ENCODE assay signal across 33 cellular contexts in genomic region chr1:201726700-201727099, GRCh38.
A peak's percentile ranks its signal among the peaks of the same experiment; 100 is the strongest.
DNase-seq lines count a peak whose midpoint lies in the region; ATAC-seq and TF ChIP-seq lines count a peak whose summit lies in the region.
"Had no signal": no experiment of that assay in that cellular context is flagged by ENCODE, and none has a peak within 500 bp of the region (broad histone marks: within the 10 kb centered on the region; RNA-seq: fewer than 3 reads in every experiment).

No MANE protein-coding gene starts in this region.

- 42% methylated on average over 2 of the region's 2 CpGs for WGBS in hepatocyte (ENCODE audit: low lambda C conversion rate, missing lambda C conversion rate)
- WGBS in right lobe of liver (ENCODE audit: insufficient coverage, low coverage, low lambda C conversion rate, missing lambda C conversion rate), result 66% methylated on average over 2 of the region's 2 CpGs
- WGBS in spleen, 5 donors, result 89 to 92% (median 92%) methylated on average over 2 of the region's 2 CpGs

- H2AFZ ChIP-seq in hepatocyte, result no peak overlapping the region
- H2AFZ ChIP-seq: PC-9 had no signal

- H3K36me3 ChIP-seq in ascending aorta (no peaks in the 10 kb centered on the region), hepatocyte (replicated peaks; ENCODE audit: insufficient read depth, low read depth) (no peaks in the 10 kb centered on the region), right lobe of liver (no peaks in the 10 kb centered on the region), spleen (no peaks in the 10 kb centered on the region)
- H3K36me3 ChIP-seq: adrenal gland, breast epithelium, colonic mucosa, suprapubic skin, vagina had no signal

- H3K27ac ChIP-seq in ascending aorta (peak overlapping the region; percentile 71 to 89), hepatocyte (peak overlapping the region; percentile 21), temporal lobe (ENCODE audit: low read depth, low read length) (peak overlapping the region; percentile 8), right lobe of liver (no peak overlapping the region), spleen (no peak overlapping the region)
- H3K27ac ChIP-seq: adrenal gland, BLaER1, breast epithelium, colonic mucosa, epithelial cell of prostate, HL-60, KMS-11, PC-9, skin epidermis, suprapubic skin, vagina had no signal

- DNase-seq in HT-29 (ENCODE audit: low spot score) (peak; percentile 61), ascending aorta (ENCODE audit: low spot score in 2 of 2) (no peak), hepatocyte (ENCODE audit: low spot score) (no peak), right lobe of liver (no peak), spleen (no peak)
- DNase-seq: activated CD4-positive, alpha-beta memory T cell treated with anti-CD3 and anti-CD28 coated beads for 36 hours; activated CD4-positive, alpha-beta T cell treated with anti-CD3 and anti-CD28 coated beads for 1 hour; activated CD8-positive, alpha-beta memory T cell treated with anti-CD3 and anti-CD28 coated beads, Interleukin-2, amount 50 U/mL, for 4 hours; activated naive CD4-positive, alpha-beta T cell treated with anti-CD3 and anti-CD28 coated beads for 36 hours; adrenal gland; colonic mucosa; effector memory CD4-positive, alpha-beta T cell; EL; glutamatergic neuron; islet precursor cell; MG63; natural killer cell; NCI-H1105; NCI-H1930; NCI-H524 treated with DMSO at 0.1 percent for 48 hours; occipital lobe; PC-9; stimulated activated naive CD4-positive, alpha-beta T cell had no signal

- TF ChIP-seq POLR2A in right lobe of liver (IDR thresholded peaks at IDR 0.05) (no peak), spleen (IDR thresholded peaks at IDR 0.05) (no peak)

- H3K4me3 ChIP-seq in ascending aorta (no peak overlapping the region), hepatocyte (no peak overlapping the region), right lobe of liver (no peak overlapping the region), spleen (no peak overlapping the region)
- H3K4me3 ChIP-seq: adrenal gland, BLaER1, breast epithelium, colonic mucosa, MG63, PC-9, skin epidermis, suprapubic skin, vagina had no signal

- no peaks in the 10 kb centered on the region for H3K27me3 ChIP-seq in ascending aorta
- no peaks in the 10 kb centered on the region for H3K27me3 ChIP-seq in hepatocyte
- no peaks in the 10 kb centered on the region for H3K27me3 ChIP-seq in right lobe of liver
- H3K27me3 ChIP-seq in spleen (replicated peaks in 1 of 7), result no peaks in the 10 kb centered on the region
- H3K27me3 ChIP-seq: adrenal gland, BLaER1, breast epithelium, colonic mucosa, MG63, suprapubic skin, vagina had no signal

- H3K4me1 ChIP-seq in ascending aorta (peaks cover 17 to 53% of the 10 kb centered on the region in 2 donors), hepatocyte (ENCODE audit: insufficient read depth) (peaks cover 29% of the 10 kb centered on the region), right lobe of liver (no peaks in the 10 kb centered on the region), spleen (peaks cover 0 to 8% (median 0%) of the 10 kb centered on the region in 6 donors)
- H3K4me1 ChIP-seq: breast epithelium, colonic mucosa had no signal

- no peaks in the 10 kb centered on the region for H4K20me1 ChIP-seq in hepatocyte (ENCODE audit: insufficient read depth, poor library complexity, severe bottlenecking)

- H3K9me2 ChIP-seq in hepatocyte (replicated peaks; ENCODE audit: insufficient read depth), result no peaks in the 10 kb centered on the region

- no peak for ATAC-seq in GM18858 (IDR thresholded peaks at IDR 0.05; ENCODE audit: unreplicated experiment)
- ATAC-seq in right lobe of liver, result no peak
- ATAC-seq: natural killer cell had no signal

- intact Hi-C loops in ascending aorta (cut with DNase I) (no loop called here), right lobe of liver (cut with DNase I) (no loop called here), spleen (cut with DNase I; ENCODE audit: low total_unique reads) (no loop called here)

- H3K9me3 ChIP-seq in ascending aorta, result no peaks in the 10 kb centered on the region
- no peaks in the 10 kb centered on the region for H3K9me3 ChIP-seq in hepatocyte (ENCODE audit: low read depth)
- H3K9me3 ChIP-seq in right lobe of liver, result no peaks in the 10 kb centered on the region
- H3K9me3 ChIP-seq in spleen, result no peaks in the 10 kb centered on the region
- H3K9me3 ChIP-seq: adrenal gland, BLaER1, breast epithelium, colonic mucosa, MG63, suprapubic skin, vagina had no signal

- no peak for TF ChIP-seq CTCF in ascending aorta (IDR thresholded peaks at IDR 0.05)
- no peak for TF ChIP-seq CTCF in hepatocyte (IDR thresholded peaks at IDR 0.05; ENCODE audit: poor library complexity)
- no peak for TF ChIP-seq CTCF in right lobe of liver (IDR thresholded peaks at IDR 0.05)
- no peak for TF ChIP-seq CTCF in spleen (IDR thresholded peaks at IDR 0.05 in 8 of 11, conservative IDR thresholded peaks at IDR 0.05 in 3 of 11)

- H3K79me2 ChIP-seq in hepatocyte, result no peaks in the 10 kb centered on the region

- H3K4me2 ChIP-seq in hepatocyte, result no peak overlapping the region
- H3K4me2 ChIP-seq: BLaER1, KMS-11, PC-9 had no signal

Comparison
In these comparisons a context has a peak if more than half of its experiments do, and no peak if none do; other contexts are left out.
1. H3K27ac ChIP-seq: peak in ascending aorta (2 of 2), hepatocyte (single experiment) and temporal lobe (single experiment); none in right lobe of liver (0 of 3) and spleen (0 of 8).